15 cellular contexts compared by ENCODE assay signal in the genomic region with DNA sequence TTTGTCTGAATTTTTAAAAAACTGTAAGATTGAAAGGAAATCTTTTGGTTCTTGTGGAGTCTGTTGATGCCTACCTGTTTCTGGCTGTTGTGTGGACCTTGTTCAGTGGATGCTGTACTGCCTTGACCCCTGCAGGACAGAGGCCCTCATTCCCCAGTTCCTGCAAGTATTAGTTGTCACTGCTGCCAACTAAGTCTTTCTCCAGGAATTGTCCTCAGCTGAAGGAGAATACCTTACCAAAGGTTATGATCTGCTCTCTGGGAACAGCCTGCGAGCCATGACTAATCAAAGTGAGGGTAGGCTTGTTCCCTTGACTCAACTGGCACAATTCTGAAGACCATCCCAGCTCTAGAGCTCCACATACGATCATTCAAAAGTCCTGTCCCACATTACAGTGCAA.
A peak's percentile ranks its signal among the peaks of the same experiment; 100 is the strongest.
DNase-seq lines count a peak whose midpoint lies in the region; ATAC-seq and TF ChIP-seq lines count a peak whose summit lies in the region.
"Had no signal": no experiment of that assay in that cellular context is flagged by ENCODE, and none has a peak within 500 bp of the region (broad histone marks: within the 10 kb centered on the region; RNA-seq: fewer than 3 reads in every experiment).

No MANE protein-coding gene starts in this region.

- no peak overlapping the region for H3K4me3 Mint-ChIP-seq in Calu3 (ENCODE audit: low read depth, unreplicated experiment)
- no peak overlapping the region for H3K4me3 Mint-ChIP-seq in mesothelial cell of epicardium
- no peak overlapping the region for H3K4me3 Mint-ChIP-seq in naive thymus-derived CD4-positive, alpha-beta T cell

- H3K36me3 ChIP-seq in esophagus (ENCODE audit: control insufficient read depth in 2 of 2, insufficient read depth in 2 of 2, low read length in 1 of 2), result no peaks in the 10 kb centered on the region
- no peaks in the 10 kb centered on the region for H3K36me3 ChIP-seq in sigmoid colon
- H3K36me3 ChIP-seq in naive thymus-derived CD4-positive, alpha-beta T cell (ENCODE audit: control insufficient read depth in 2 of 3, insufficient read depth in 3 of 3, low read length in 3 of 3), result no peaks in the 10 kb centered on the region
- H3K36me3 ChIP-seq: BLaER1 had no signal

- no peak for TF ChIP-seq EP300 in sigmoid colon (IDR thresholded peaks at IDR 0.05)

- H3K4me1 Mint-ChIP-seq in Calu3 (ENCODE audit: low read depth, unreplicated experiment) (peaks cover 53% of the 10 kb centered on the region), mesothelial cell of epicardium (peaks cover 2% of the 10 kb centered on the region)
- H3K4me1 Mint-ChIP-seq in naive thymus-derived CD4-positive, alpha-beta T cell, result no peaks in the 10 kb centered on the region

- BruUV-seq in Calu3 (replicated peaks; lab: Mats Ljungman, UMichigan), result no TSS peak

- H3K36me3 Mint-ChIP-seq in Calu3 (ENCODE audit: insufficient read depth, unreplicated experiment) (peaks cover 14% of the 10 kb centered on the region), mesothelial cell of epicardium (no peaks in the 10 kb centered on the region)
- H3K36me3 Mint-ChIP-seq in naive thymus-derived CD4-positive, alpha-beta T cell, result no peaks in the 10 kb centered on the region

- 71 to 80% methylated on average over 2 of the region's 2 CpGs for WGBS in esophagus, 2 donors
- WGBS in sigmoid colon, 2 donors, result 79 to 92% methylated on average over 2 of the region's 2 CpGs

- no peaks in the 10 kb centered on the region for H3K9me3 ChIP-seq in esophagus (ENCODE audit: control insufficient read depth in 2 of 2, insufficient read depth in 1 of 2, low read depth in 1 of 2, low read length in 1 of 2)
- H3K9me3 ChIP-seq in sigmoid colon, result no peaks in the 10 kb centered on the region
- no peaks in the 10 kb centered on the region for H3K9me3 ChIP-seq in naive thymus-derived CD4-positive, alpha-beta T cell (ENCODE audit: control insufficient read depth in 2 of 3, low read length in 3 of 3)
- H3K9me3 ChIP-seq: BLaER1 had no signal

- TF ChIP-seq CTCF in Calu3 (IDR thresholded peaks at IDR 0.05; ENCODE audit: unreplicated experiment), result no peak
- no peak; the same call in 1 of the 2 replicates for TF ChIP-seq CTCF in RWPE1 (conservative IDR thresholded peaks at IDR 0.05; ENCODE audit: low read depth)
- no peak for TF ChIP-seq CTCF in sigmoid colon (IDR thresholded peaks at IDR 0.05)
- no peak for TF ChIP-seq CTCF in mesothelial cell of epicardium (IDR thresholded peaks at IDR 0.05; ENCODE audit: unreplicated experiment)

- H3K4me3 ChIP-seq in esophagus (ENCODE audit: low read depth in 1 of 2, low read length in 2 of 2) (no peak overlapping the region), sigmoid colon (no peak overlapping the region)
- no peak overlapping the region for H3K4me3 ChIP-seq in naive thymus-derived CD4-positive, alpha-beta T cell (ENCODE audit: low read length)
- H3K4me3 ChIP-seq: BLaER1 had no signal

- peak; percentile 39 for DNase-seq in Calu3
- DNase-seq in RWPE1 (ENCODE audit: low spot score), result no peak
- DNase-seq in myocyte (ENCODE audit: low read depth), result peak; percentile 47
- DNase-seq in sigmoid colon, result no peak
- DNase-seq in mesothelial cell of epicardium (ENCODE audit: low spot score in 2 of 2, unreplicated experiment in 2 of 2), result no peak
- DNase-seq in NAMALWA (ENCODE audit: low spot score), result no peak
- no peak for DNase-seq in naive thymus-derived CD4-positive, alpha-beta T cell
- DNase-seq: activated CD8-positive, alpha-beta memory T cell treated with anti-CD3 and anti-CD28 coated beads, Interleukin-2, amount 50 U/mL, for 4 hours; effector memory CD4-positive, alpha-beta T cell; NCI-H345; Right ventricle myocardium superior; stimulated activated CD8-positive, alpha-beta memory T cell treated with anti-CD3 and anti-CD28 coated beads, Interleukin-4, amount 100 ng/mL, for 48 hours had no signal

- H3K4me1 ChIP-seq in esophagus (ENCODE audit: control insufficient read depth in 2 of 2, insufficient read depth in 2 of 2, low read length in 1 of 2) (no peaks in the 10 kb centered on the region), sigmoid colon (peaks cover 0 to 8% (median 7%) of the 10 kb centered on the region in 4 donors)
- H3K4me1 ChIP-seq in naive thymus-derived CD4-positive, alpha-beta T cell (ENCODE audit: control insufficient read depth in 2 of 2, insufficient read depth in 2 of 2, low read length in 2 of 2), result no peaks in the 10 kb centered on the region
- H3K4me1 ChIP-seq: BLaER1 had no signal

- POLR2A ChIA-PET in RWPE1 (lab: Yijun Ruan, JAX; ENCODE audit: low non-redundant PET), result no interaction called here
- POLR2A ChIA-PET in naive thymus-derived CD4-positive, alpha-beta T cell (lab: Charles Lee), result no interaction called here

- H3K27ac ChIP-seq in RWPE1 (peak overlapping the region; percentile 93), esophagus (ENCODE audit: low read depth in 2 of 2, low read length in 1 of 2) (peak overlapping the region; percentile 26 to 68), sigmoid colon (no peak overlapping the region)
- no peak overlapping the region for H3K27ac ChIP-seq in naive thymus-derived CD4-positive, alpha-beta T cell (ENCODE audit: low read depth, low read length)
- H3K27ac ChIP-seq: BLaER1, KMS-11 had no signal

- H3K27me3 Mint-ChIP-seq in Calu3 (ENCODE audit: unreplicated experiment) (no peaks in the 10 kb centered on the region), mesothelial cell of epicardium (ENCODE audit: low read depth) (no peaks in the 10 kb centered on the region)
- peaks cover 0 to 18% (median 6%) of the 10 kb centered on the region in 5 donors for H3K27me3 Mint-ChIP-seq in naive thymus-derived CD4-positive, alpha-beta T cell

- intact Hi-C loops in Calu3 (cut with micrococcal nuclease; ENCODE audit: unreplicated experiment), result no loop called here
- intact Hi-C loops in sigmoid colon (cut with DNase I), result no loop called here
- intact Hi-C loops in naive thymus-derived CD4-positive, alpha-beta T cell (cut with micrococcal nuclease), result no loop called here

- CTCF ChIA-PET in Calu3 (lab: Charles Lee), result interaction anchor here (0.7 kb wide), 1 partner anchor 73 kb away, joined by 3 read pairs; no protein-coding TSS in a partner anchor
- CTCF ChIA-PET in RWPE1 (lab: Yijun Ruan, JAX), result interaction anchor here (0.6 to 1.6 kb wide), 8 partner anchors 17 to 173 kb away, joined by 3 to 6 read pairs (median 3); no protein-coding TSS in a partner anchor
- CTCF ChIA-PET in naive thymus-derived CD4-positive, alpha-beta T cell (lab: Charles Lee), result no interaction called here

- no peaks in the 10 kb centered on the region for H3K9me3 Mint-ChIP-seq in Calu3 (ENCODE audit: low read depth, unreplicated experiment)
- H3K9me3 Mint-ChIP-seq in mesothelial cell of epicardium, result no peaks in the 10 kb centered on the region
- H3K9me3 Mint-ChIP-seq in naive thymus-derived CD4-positive, alpha-beta T cell, result peaks cover 0 to 6% (median 0%) of the 10 kb centered on the region in 11 donors

- peak overlapping the region; percentile 77 for H3K27ac Mint-ChIP-seq in Calu3 (ENCODE audit: unreplicated experiment)
- H3K27ac Mint-ChIP-seq in mesothelial cell of epicardium, result no peak overlapping the region
- H3K27ac Mint-ChIP-seq in naive thymus-derived CD4-positive, alpha-beta T cell, result no peak overlapping the region

- H3K27me3 ChIP-seq in esophagus (ENCODE audit: control insufficient read depth in 1 of 2, insufficient read depth in 2 of 2, low read length in 2 of 2) (no peaks in the 10 kb centered on the region), sigmoid colon (no peaks in the 10 kb centered on the region)
- H3K27me3 ChIP-seq in naive thymus-derived CD4-positive, alpha-beta T cell (ENCODE audit: control insufficient read depth in 2 of 2, insufficient read depth in 2 of 2, low read length in 2 of 2), result no peaks in the 10 kb centered on the region
- H3K27me3 ChIP-seq: BLaER1 had no signal

- no peak for TF ChIP-seq POLR2A in sigmoid colon (IDR thresholded peaks at IDR 0.05)

- no peak for ATAC-seq in naive thymus-derived CD4-positive, alpha-beta T cell

Comparison
In these comparisons a context has a peak if more than half of its experiments do, and no peak if none do; other contexts are left out.
1. DNase-seq: peak in Calu3 (single experiment) and myocyte (single experiment); none in RWPE1 (single experiment), sigmoid colon (single experiment), mesothelial cell of epicardium (0 of 2), NAMALWA (single experiment) and naive thymus-derived CD4-positive, alpha-beta T cell (0 of 9).
2. H3K27ac ChIP-seq: peak in RWPE1 (single experiment) and esophagus (2 of 2); none in sigmoid colon (0 of 4) and naive thymus-derived CD4-positive, alpha-beta T cell (single experiment).